12 cellular contexts compared by ENCODE assay signal in genomic region chr1:55362558-55362957, GRCh38.
A peak's percentile ranks its signal among the peaks of the same experiment; 100 is the strongest.
DNase-seq lines count a peak whose midpoint lies in the region; ATAC-seq and TF ChIP-seq lines count a peak whose summit lies in the region.
"Had no signal": no experiment of that assay in that cellular context is flagged by ENCODE, and none has a peak within 500 bp of the region (broad histone marks: within the 10 kb centered on the region; RNA-seq: fewer than 3 reads in every experiment).

No MANE protein-coding gene starts in this region.

- H3K9me3 Mint-ChIP-seq in activated T-cell treated with anti-CD3 and anti-CD28 coated beads, Interleukin-2, amount 50 U/mL, for 72 hours, result no peaks in the 10 kb centered on the region

- ATAC-seq in activated T-cell treated with anti-CD3 and anti-CD28 coated beads, Interleukin-2, amount 50 U/mL, for 72 hours (replicated peaks in 1 of 2), result peak in 1 of 2 donors; percentile 66
- ATAC-seq in right cardiac atrium (peak; percentile 79 to 91), GM19455 (IDR thresholded peaks at IDR 0.05; ENCODE audit: unreplicated experiment) (no peak)
- ATAC-seq: body of pancreas had no signal

- no peaks in the 10 kb centered on the region for H3K36me3 Mint-ChIP-seq in activated T-cell treated with anti-CD3 and anti-CD28 coated beads, Interleukin-2, amount 50 U/mL, for 72 hours (ENCODE audit: insufficient read depth in 2 of 2)
- H3K36me3 Mint-ChIP-seq: CD14-positive monocyte had no signal

- intact Hi-C loops in right cardiac atrium (cut with DNase I), result no loop called here
- intact Hi-C loops in uterus (cut with DNase I; ENCODE audit: low total_unique reads), result no loop called here

- no peak overlapping the region for H3K27ac ChIP-seq in brain microvascular endothelial cell
- no peak overlapping the region for H3K27ac ChIP-seq in right cardiac atrium (ENCODE audit: low read length)
- H3K27ac ChIP-seq in uterus, result peak overlapping the region; percentile 59 to 72
- H3K27ac ChIP-seq: body of pancreas, PC-9 had no signal

- H3K27ac Mint-ChIP-seq in activated T-cell treated with anti-CD3 and anti-CD28 coated beads, Interleukin-2, amount 50 U/mL, for 72 hours, result peak overlapping the region; percentile 75
- H3K27ac Mint-ChIP-seq: CD14-positive monocyte had no signal

- H3K4me3 ChIP-seq in brain microvascular endothelial cell (ENCODE audit: low read depth, low read length), result no peak overlapping the region
- no peak overlapping the region for H3K4me3 ChIP-seq in right cardiac atrium (ENCODE audit: low read length)
- H3K4me3 ChIP-seq in uterus, result no peak overlapping the region
- H3K4me3 ChIP-seq: body of pancreas, PC-9 had no signal

- H3K36me3 ChIP-seq in brain microvascular endothelial cell (replicated peaks) (no peaks in the 10 kb centered on the region), uterus (no peaks in the 10 kb centered on the region)

- TF ChIP-seq CTCF in brain microvascular endothelial cell (IDR thresholded peaks at IDR 0.05; ENCODE audit: low read depth, low read length, missing control alignments) (no peak), uterus (IDR thresholded peaks at IDR 0.05) (no peak)

- no peaks in the 10 kb centered on the region for H3K9me3 ChIP-seq in right cardiac atrium (ENCODE audit: control insufficient read depth, low read length)
- H3K9me3 ChIP-seq in uterus, result no peaks in the 10 kb centered on the region
- H3K9me3 ChIP-seq: body of pancreas had no signal

- TF ChIP-seq POLR2A in uterus (IDR thresholded peaks at IDR 0.05), result no peak

- H3K4me1 ChIP-seq in right cardiac atrium (ENCODE audit: control insufficient read depth, insufficient read depth, low read length) (peaks cover 6% of the 10 kb centered on the region), uterus (no peaks in the 10 kb centered on the region)
- H3K4me1 ChIP-seq: body of pancreas had no signal

- in situ Hi-C loops in brain microvascular endothelial cell (cut with HindIII; ENCODE audit: low pct_ligation_motif_present, low sequenced_read_pairs) (no loop called here), KBM-7 (cut with MboI; ENCODE audit: low pct_unique_long_range_greater_than_20kb, low sequenced_read_pairs) (no loop called here)

- peaks cover 11% of the 10 kb centered on the region for H3K4me1 Mint-ChIP-seq in activated T-cell treated with anti-CD3 and anti-CD28 coated beads, Interleukin-2, amount 50 U/mL, for 72 hours (ENCODE audit: low read depth)

- peaks cover 16% of the 10 kb centered on the region for H3K27me3 Mint-ChIP-seq in activated T-cell treated with anti-CD3 and anti-CD28 coated beads, Interleukin-2, amount 50 U/mL, for 72 hours (ENCODE audit: low read depth)

- H3K27me3 ChIP-seq in brain microvascular endothelial cell (replicated peaks), result no peaks in the 10 kb centered on the region
- no peaks in the 10 kb centered on the region for H3K27me3 ChIP-seq in right cardiac atrium (ENCODE audit: control insufficient read depth, insufficient read depth)
- no peaks in the 10 kb centered on the region for H3K27me3 ChIP-seq in uterus
- H3K27me3 ChIP-seq: body of pancreas had no signal

- no peak for DNase-seq in activated T-cell treated with anti-CD3 and anti-CD28 coated beads, Interleukin-2, amount 50 U/mL, for 72 hours
- DNase-seq in activated T-cell treated with anti-CD3 and anti-CD28 coated beads, Interleukin-2, amount 50 U/mL, for 48 hours, result no peak
- peak; percentile 63 for DNase-seq in brain microvascular endothelial cell
- no peak for DNase-seq in right cardiac atrium
- DNase-seq in uterus, result peak in 1 of 2 donors; percentile 27
- no peak for DNase-seq in activated effector memory CD4-positive, alpha-beta T cell treated with anti-CD3 and anti-CD28 coated beads, Interleukin-2, amount 50 U/mL, for 16 hours
- DNase-seq in KBM-7, result no peak
- DNase-seq: body of pancreas, NCI-H1436 treated with DMSO at 0.1 percent for 48 hours, PC-9 had no signal

- 5% methylated on average over 3 of the region's 3 CpGs for WGBS in right cardiac atrium

- H3K4me3 Mint-ChIP-seq in activated T-cell treated with anti-CD3 and anti-CD28 coated beads, Interleukin-2, amount 50 U/mL, for 72 hours, result peak overlapping the region in 1 of 2 donors; percentile 28
- H3K4me3 Mint-ChIP-seq: CD14-positive monocyte had no signal

Comparison
In these comparisons a context has a peak if more than half of its experiments do, and no peak if none do; other contexts are left out.
1. H3K27ac ChIP-seq: peak in uterus (2 of 2); none in brain microvascular endothelial cell (single experiment) and right cardiac atrium (single experiment).